ENCODE assay signal across 17 cellular contexts in the genomic region with DNA sequence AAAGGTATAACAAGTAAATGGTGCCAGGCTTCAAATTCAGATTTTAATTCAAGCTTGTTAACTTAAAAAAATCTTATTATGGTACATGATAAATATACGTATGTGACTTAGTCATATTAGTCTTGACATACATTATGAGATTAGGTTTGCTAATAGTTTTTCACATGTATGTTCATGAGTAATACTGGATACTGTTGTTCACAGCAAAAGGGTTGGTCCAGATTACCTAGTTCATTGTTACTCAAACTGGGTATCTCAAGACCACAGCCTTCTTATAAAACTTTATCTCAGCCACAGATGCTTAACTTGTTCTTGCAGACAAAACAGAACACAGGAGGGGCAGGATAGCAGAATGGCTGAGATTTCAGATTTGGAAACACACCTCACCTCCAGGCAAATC. TPM values are rescaled to one million over a fixed set of nuclear protein-coding genes. Genes with fewer than 3 reads are reported as not detected.
DNase-seq lines count a peak whose midpoint lies in the region; ATAC-seq, FAIRE-seq and TF ChIP-seq lines count a peak whose summit lies in the region.
"Had no signal": no experiment of that assay in that cellular context is flagged by ENCODE, and none has a peak within 500 bp of the region (broad histone marks: within the 10 kb centered on the region; RNA-seq: fewer than 3 reads in every experiment).

No MANE protein-coding gene starts in this region.

- TF ChIP-seq EP300 in K562 (IDR thresholded peaks at IDR 0.05; ENCODE audit: low read length) = no peak

- H3K9me3 ChIP-seq in K562 (replicated peaks; ENCODE audit: control insufficient read depth, insufficient read depth, low read depth, low read length) (no peaks in the 10 kb centered on the region), thyroid gland (no peaks in the 10 kb centered on the region), esophagus squamous epithelium (no peaks in the 10 kb centered on the region)
- H3K9me3 ChIP-seq: HAP-1 had no signal

- H4K20me1 ChIP-seq in K562 (replicated peaks; ENCODE audit: control insufficient read depth, insufficient read depth, low read length) = no peaks in the 10 kb centered on the region

- H3K4me3 ChIP-seq in K562 (no peak overlapping the region), thyroid gland (replicated peaks in 1 of 3) (no peak overlapping the region), esophagus squamous epithelium (no peak overlapping the region)
- H3K4me3 ChIP-seq: HAP-1 had no signal

- H2AFZ ChIP-seq in K562 (ENCODE audit: low read depth, low read length) = no peak overlapping the region

- no peak overlapping the region for H3K4me2 ChIP-seq in K562 (ENCODE audit: insufficient read depth, low read length)

- DNase-seq in D721Med (ENCODE audit: insufficient read length, low spot score) = no peak
- DNase-seq in GM12892 (ENCODE audit: insufficient read length) = no peak
- no peak for DNase-seq in K562 (ENCODE audit: extremely low read depth in 1 of 4, low spot score in 3 of 4)
- no peak for DNase-seq in thyroid gland
- no peak for DNase-seq in kidney tubule cell (ENCODE audit: low spot score)
- DNase-seq in esophagus squamous epithelium (lab: John Stamatoyannopoulos, UW) = no peak
- DNase-seq: C1 segment of cervical spinal cord; Calu3; CD4-positive, alpha-beta memory T cell; COR-L47; DMS153; DND-41; GOT3; HFFc6 had no signal

- H3K36me3 ChIP-seq in K562 (ENCODE audit: control insufficient read depth, insufficient read depth, low read length) = peaks cover 45% of the 10 kb centered on the region; the same call in 2 of the 3 replicates
- peaks cover 23 to 69% of the 10 kb centered on the region in 2 donors for H3K36me3 ChIP-seq in thyroid gland
- peaks cover 5 to 100% (median 20%) of the 10 kb centered on the region in 3 donors for H3K36me3 ChIP-seq in esophagus squamous epithelium

- CTCF ChIA-PET in K562 (lab: Yijun Ruan, JAX; ENCODE audit: low intra/inter-chr PET ratio) = no interaction called here

- H3K9me1 ChIP-seq in K562 (ENCODE audit: control insufficient read depth, insufficient read depth, low read length) = no peaks in the 10 kb centered on the region

- in situ Hi-C loops in K562 (cut with MboI) = no loop called here

- no TSS peak for BruUV-seq in K562 (replicated peaks; lab: Mats Ljungman, UMichigan)

- H3K4me1 ChIP-seq in K562 (replicated peaks in 1 of 2; ENCODE audit: control insufficient read depth in 2 of 2, insufficient read depth in 2 of 2, low read length in 2 of 2) = no peaks in the 10 kb centered on the region
- no peaks in the 10 kb centered on the region for H3K4me1 ChIP-seq in thyroid gland
- H3K4me1 ChIP-seq in esophagus squamous epithelium = no peaks in the 10 kb centered on the region
- H3K4me1 ChIP-seq: HAP-1 had no signal

- intact Hi-C loops in K562 (cut with micrococcal nuclease) = no loop called here
- intact Hi-C loops in thyroid gland (cut with DNase I) = no loop called here
- intact Hi-C loops in esophagus squamous epithelium (cut with DNase I) = no loop called here

- POLR2A ChIA-PET in K562 (lab: Yijun Ruan, JAX) = interaction anchor here (0.6 to 1.5 kb wide), 4 partner anchors 13 to 843 kb away, joined by 3 to 5 read pairs (median 4); partner anchors contain the start of gene VPS4B

- no peak for ATAC-seq in K562

- H3K27ac ChIP-seq in K562 (ENCODE audit: extremely low read depth, low read depth, low read length) = no peak overlapping the region
- no peak overlapping the region for H3K27ac ChIP-seq in thyroid gland
- no peak overlapping the region for H3K27ac ChIP-seq in esophagus squamous epithelium

- no peak for TF ChIP-seq RAD21 in K562 (CRISPR knock-in tag; conservative IDR thresholded peaks at IDR 0.05 in 1 of 2, IDR thresholded peaks at IDR 0.05 in 1 of 2)

- no peaks in the 10 kb centered on the region for H3K79me2 ChIP-seq in K562 (ENCODE audit: control insufficient read depth, insufficient read depth, low read length)

- no peaks in the 10 kb centered on the region for H3K27me3 ChIP-seq in K562 (ENCODE audit: control insufficient read depth in 2 of 2, insufficient read depth in 2 of 2, low read length in 2 of 2)
- no peaks in the 10 kb centered on the region for H3K27me3 ChIP-seq in thyroid gland
- no peaks in the 10 kb centered on the region for H3K27me3 ChIP-seq in esophagus squamous epithelium

- TF ChIP-seq CTCF in D721Med (IDR thresholded peaks at IDR 0.05; ENCODE audit: insufficient read depth, missing control alignments) (no peak), K562 (IDR thresholded peaks at IDR 0.05 in 2 of 3, conservative IDR thresholded peaks at IDR 0.05 in 1 of 3; ENCODE audit: insufficient read depth in 2 of 3, low read depth in 1 of 3, low read length in 3 of 3) (no peak), thyroid gland (IDR thresholded peaks at IDR 0.05) (no peak), esophagus squamous epithelium (IDR thresholded peaks at IDR 0.05) (no peak)

- TF ChIP-seq POLR2A in GM12892 (IDR thresholded peaks at IDR 0.05; ENCODE audit: low read depth, low read length) (no peak), K562 (conservative IDR thresholded peaks at IDR 0.05) (no peak), thyroid gland (IDR thresholded peaks at IDR 0.05) (no peak), esophagus squamous epithelium (IDR thresholded peaks at IDR 0.05) (no peak)

- H3K9ac ChIP-seq in K562 (ENCODE audit: insufficient read depth in 1 of 2, low read depth in 2 of 2, low read length in 2 of 2) = no peak overlapping the region

- WGBS in K562 (ENCODE audit: insufficient coverage, low coverage, missing lambda C conversion rate) = 100% methylated on average over 1 of the region's 1 CpG
- WGBS in thyroid gland, 2 donors = 95 to 97% methylated on average over 1 of the region's 1 CpG
- WGBS in esophagus squamous epithelium, 2 donors = 94 to 97% methylated on average over 1 of the region's 1 CpG

- FAIRE-seq in D721Med (lab: Jason Lieb, UNC) = peak; percentile 99
- FAIRE-seq in GM12892 (lab: Jason Lieb, UNC) = peak; percentile 53
- no peak for FAIRE-seq in K562 (lab: Jason Lieb, UNC)
- FAIRE-seq: G401.6, H54 had no signal

TF ChIP-seq in K562, 482 proteins besides CTCF, POLR2A, EP300 and RAD21 (continues in another document):
- TF ChIP-seq, protein P1, sequence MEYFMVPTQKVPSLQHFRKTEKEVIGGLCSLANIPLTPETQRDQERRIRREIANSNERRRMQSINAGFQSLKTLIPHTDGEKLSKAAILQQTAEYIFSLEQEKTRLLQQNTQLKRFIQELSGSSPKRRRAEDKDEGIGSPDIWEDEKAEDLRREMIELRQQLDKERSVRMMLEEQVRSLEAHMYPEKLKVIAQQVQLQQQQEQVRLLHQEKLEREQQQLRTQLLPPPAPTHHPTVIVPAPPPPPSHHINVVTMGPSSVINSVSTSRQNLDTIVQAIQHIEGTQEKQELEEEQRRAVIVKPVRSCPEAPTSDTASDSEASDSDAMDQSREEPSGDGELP (CRISPR knock-in tag; IDR thresholded peaks at IDR 0.05; ENCODE audit: borderline replicate concordance) = no peak
- no peak for TF ChIP-seq KAT7 (CRISPR knock-in tag; IDR thresholded peaks at IDR 0.05; ENCODE audit: borderline replicate concordance)
- TF ChIP-seq NCOA2 (IDR thresholded peaks at IDR 0.05; ENCODE audit: partially characterized antibody in 2 of 2) = no peak
- no peak for TF ChIP-seq SMARCA4 (IDR thresholded peaks at IDR 0.05)

RNA-seq across cellular contexts. Expression of gene VPS4B, which starts 26.8 kb away (rescaled TPM):
- 25.5 TPM for polyA plus RNA-seq in GM12892 (2012; ENCODE audit: missing spikeins)
- 9.2 and 11.9 TPM in 2 replicates for total RNA-seq in K562 (2011; cell fraction: chromatin; rRNA removed; ENCODE audit: low replicate concordance)
- 7.8 and 9.2 TPM in 2 replicates for total RNA-seq in K562 (2011; cell fraction: nucleolus; rRNA removed)
- 6.7 and 12.4 TPM in 2 replicates for total RNA-seq in K562 (2011; cell fraction: nucleoplasm; rRNA removed)
- 7.3 and 8.6 TPM in 2 replicates for total RNA-seq in K562 (2014; rRNA removed)
- 12.7 and 13.8 TPM in 2 replicates for total RNA-seq in K562 (2014; rRNA removed; fragmentation: Illumina TruSeq; extraction: Trizol)
- total RNA-seq in K562 (2015; rRNA removed; fragmentation: Illumina TruSeq; extraction: Trizol) = 14.9 and 16.4 TPM in 2 replicates
- total RNA-seq in K562 (2021) = 14.3 and 14.7 TPM in 2 replicates
- polyA plus RNA-seq in K562 (2011; rRNA removed) = 7.2 and 8.0 TPM in 2 replicates
- polyA plus RNA-seq in K562 (2011; cell fraction: cytosol; rRNA removed) = 1.8 and 3.1 TPM in 2 replicates
- 2.7 TPM in 2 replicates for polyA plus RNA-seq in K562 (2011; cell fraction: nucleus; rRNA removed)
- polyA plus RNA-seq in K562 (2012) = 7.6 and 9.1 TPM in 2 replicates
- 8.8 and 10.1 TPM in 2 replicates for polyA plus RNA-seq in K562 (2014; fragmentation: Illumina TruSeq; extraction: Trizol)
- polyA plus RNA-seq in K562 (2014; fragmentation: Nextera tagmentation; extraction: Ambion mirVana) = 10 to 100 TPM; 10.4 to 10.8 TPM
- 7.6 and 10.0 TPM in 2 replicates for polyA plus RNA-seq in K562 (2014; rRNA removed)
- polyA minus RNA-seq in K562 (2011; rRNA and poly(A)+ RNA removed) = 7.6 and 7.7 TPM in 2 replicates
- 5.0 and 8.5 TPM in 2 replicates for polyA minus RNA-seq in K562 (2011; cell fraction: cytosol; rRNA and poly(A)+ RNA removed)
- polyA minus RNA-seq in K562 (2011; cell fraction: nucleus; rRNA and poly(A)+ RNA removed) = 8.9 and 12.2 TPM in 2 replicates
- total RNA-seq in thyroid gland = 10 to 100 TPM; 36.0 to 50.5 (median 40.9) TPM
- total RNA-seq in esophagus squamous epithelium = 10 to 100 TPM; 68.5 to 92.1 (median 76.5) TPM

RNA-seq across cellular contexts. Expression of gene KDSR, which starts 28.5 kb away (rescaled TPM):
- 17.8 TPM for polyA plus RNA-seq in GM12892 (2012; ENCODE audit: missing spikeins)
- total RNA-seq in K562 (2011; cell fraction: chromatin; rRNA removed; ENCODE audit: low replicate concordance) = 33.0 and 35.3 TPM in 2 replicates
- total RNA-seq in K562 (2011; cell fraction: nucleolus; rRNA removed) = 30.9 and 34.0 TPM in 2 replicates
- 47.4 and 52.4 TPM in 2 replicates for total RNA-seq in K562 (2011; cell fraction: nucleoplasm; rRNA removed)
- total RNA-seq in K562 (2014; rRNA removed) (11.3 and 12.4 TPM in 2 replicates), K562 (2014; rRNA removed; fragmentation: Illumina TruSeq; extraction: Trizol) (12.6 and 13.5 TPM in 2 replicates), K562 (2015; rRNA removed; fragmentation: Illumina TruSeq; extraction: Trizol) (7.3 and 8.3 TPM in 2 replicates), K562 (2021) (19.8 and 24.7 TPM in 2 replicates), thyroid gland (10 to 100 TPM; 30.7 to 85.7 (median 46.8) TPM), esophagus squamous epithelium (10 to 100 TPM; 20.8 to 42.3 (median 23.0) TPM)
- polyA plus RNA-seq in K562 (2011; rRNA removed) (10.9 and 17.7 TPM in 2 replicates), K562 (2014; fragmentation: Illumina TruSeq; extraction: Trizol) (15.5 and 15.8 TPM in 2 replicates), K562 (2014; fragmentation: Nextera tagmentation; extraction: Ambion mirVana) (1 to 10 TPM; 4.0 to 5.3 TPM), K562 (2014; rRNA removed) (10.8 TPM in 2 replicates)
- polyA plus RNA-seq in K562 (2011; cell fraction: cytosol; rRNA removed) = 7.5 and 11.9 TPM in 2 replicates
- 12.1 and 14.4 TPM in 2 replicates for polyA plus RNA-seq in K562 (2011; cell fraction: nucleus; rRNA removed)
- 12.4 and 17.1 TPM in 2 replicates for polyA plus RNA-seq in K562 (2012)
- 17.6 and 22.3 TPM in 2 replicates for polyA minus RNA-seq in K562 (2011; rRNA and poly(A)+ RNA removed)
- 8.9 and 16.7 TPM in 2 replicates for polyA minus RNA-seq in K562 (2011; cell fraction: cytosol; rRNA and poly(A)+ RNA removed)
- 10.0 and 13.8 TPM in 2 replicates for polyA minus RNA-seq in K562 (2011; cell fraction: nucleus; rRNA and poly(A)+ RNA removed)
